ENCODE assay signal across 8 cellular contexts in the genomic region with DNA sequence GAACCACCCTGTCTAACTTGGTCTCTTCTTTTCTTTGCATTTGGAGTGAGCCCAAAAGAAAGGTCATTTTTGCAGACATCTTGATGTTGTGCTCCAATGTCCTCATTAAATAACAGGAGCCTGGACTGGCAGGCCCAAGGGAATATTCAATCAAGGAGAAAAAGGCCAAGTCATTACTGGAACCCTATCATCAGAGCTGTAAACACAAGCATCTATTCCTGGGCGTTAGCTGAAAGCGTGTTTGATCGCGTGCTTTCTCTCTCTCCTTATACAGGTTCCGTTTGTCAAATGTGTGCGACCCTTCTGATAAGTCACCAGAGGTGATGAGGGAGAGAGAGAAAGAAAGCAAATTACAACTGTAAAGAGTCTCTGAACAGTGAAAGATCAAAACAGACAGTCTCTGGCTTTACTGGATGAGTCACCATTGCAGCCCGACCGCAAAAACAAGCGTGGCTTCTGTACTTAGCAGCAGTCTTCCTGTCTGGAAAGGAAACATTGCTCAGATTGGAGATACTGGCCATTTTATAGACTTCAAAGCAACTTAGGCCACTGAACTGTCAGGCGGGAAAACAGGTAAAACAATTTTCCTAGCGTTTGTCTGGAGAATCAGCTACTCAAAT. TPM values are rescaled to one million over a fixed set of nuclear protein-coding genes. Genes with fewer than 3 reads are reported as not detected.
A peak's percentile ranks its signal among the peaks of the same experiment; 100 is the strongest.
DNase-seq lines count a peak whose midpoint lies in the region; ATAC-seq and TF ChIP-seq lines count a peak whose summit lies in the region.

No MANE protein-coding gene starts in this region.

- peak overlapping the region; percentile 55 for H3K4me2 ChIP-seq in hepatocyte

- H3K36me3 ChIP-seq in hepatocyte (replicated peaks; ENCODE audit: insufficient read depth, low read depth), result no peaks in the 10 kb centered on the region

- peaks cover 20% of the 10 kb centered on the region for H3K4me1 ChIP-seq in hepatocyte (ENCODE audit: insufficient read depth)

- no peaks in the 10 kb centered on the region for H3K79me2 ChIP-seq in hepatocyte

- H3K9me3 ChIP-seq in hepatocyte (ENCODE audit: low read depth), result no peaks in the 10 kb centered on the region

- WGBS in hepatocyte (ENCODE audit: low lambda C conversion rate, missing lambda C conversion rate), result 30% methylated on average over 11 of the region's 11 CpGs

- no peaks in the 10 kb centered on the region for H3K9me2 ChIP-seq in hepatocyte (replicated peaks; ENCODE audit: insufficient read depth)

- TF ChIP-seq CTCF in hepatocyte (IDR thresholded peaks at IDR 0.05; ENCODE audit: poor library complexity), result no peak

- DNase-seq in GF-D8 (lab: John Stamatoyannopoulos, UW) (peak; percentile 14), RPMI7951 (ENCODE audit: low read depth) (peak; percentile 96), hepatocyte (ENCODE audit: low spot score) (peak; percentile 63), NCI-H1105 (lab: John Stamatoyannopoulos, UW) (no peak), NCI-H1048 (lab: John Stamatoyannopoulos, UW) (no peak)
- DNase-seq in activated gamma-delta T cell treated with anti-CD3 and anti-CD28 coated beads, Interleukin-2, amount 50 U/mL, for 16 hours (ENCODE audit: low read depth), result peak; percentile 61
- DNase-seq in stimulated activated CD4-positive, alpha-beta T cell treated with anti-CD3 and anti-CD28 coated beads, Interleukin-4, amount 100 ng/mL, for 24 hours, result peak; percentile 78

- H2AFZ ChIP-seq in hepatocyte, result peak overlapping the region; percentile 27

- H3K4me3 ChIP-seq in hepatocyte, result no peak overlapping the region

- no peaks in the 10 kb centered on the region for H4K20me1 ChIP-seq in hepatocyte (ENCODE audit: insufficient read depth, poor library complexity, severe bottlenecking)

- H3K27ac ChIP-seq in hepatocyte, result peak overlapping the region; percentile 69

- no peaks in the 10 kb centered on the region for H3K27me3 ChIP-seq in hepatocyte

- ATAC-seq in HG02870 (IDR thresholded peaks at IDR 0.05; ENCODE audit: unreplicated experiment), result peak; percentile 98

RNA-seq across cellular contexts. Expression of a gene that starts 39.5 kb away (rescaled TPM):
- 0.98 and 2.0 TPM in 2 replicates for total RNA-seq in RPMI7951 (2014; rRNA removed; shearing (Covaris generic))
- 0.16 and 0.43 TPM in 2 replicates for total RNA-seq in hepatocyte
- polyA plus RNA-seq in hepatocyte, result 1.2 TPM in 1 of 2 replicates, not detected in the other

Comparison
In these comparisons a context has a peak if more than half of its experiments do, and no peak if none do; other contexts are left out.
1. DNase-seq: peak in GF-D8 (single experiment), RPMI7951 (single experiment), activated gamma-delta T cell treated with anti-CD3 and anti-CD28 coated beads, Interleukin-2, amount 50 U/mL, for 16 hours (single experiment), hepatocyte (single experiment) and stimulated activated CD4-positive, alpha-beta T cell treated with anti-CD3 and anti-CD28 coated beads, Interleukin-4, amount 100 ng/mL, for 24 hours (single experiment); none in NCI-H1105 (single experiment) and NCI-H1048 (single experiment).